In the genomic region with DNA sequence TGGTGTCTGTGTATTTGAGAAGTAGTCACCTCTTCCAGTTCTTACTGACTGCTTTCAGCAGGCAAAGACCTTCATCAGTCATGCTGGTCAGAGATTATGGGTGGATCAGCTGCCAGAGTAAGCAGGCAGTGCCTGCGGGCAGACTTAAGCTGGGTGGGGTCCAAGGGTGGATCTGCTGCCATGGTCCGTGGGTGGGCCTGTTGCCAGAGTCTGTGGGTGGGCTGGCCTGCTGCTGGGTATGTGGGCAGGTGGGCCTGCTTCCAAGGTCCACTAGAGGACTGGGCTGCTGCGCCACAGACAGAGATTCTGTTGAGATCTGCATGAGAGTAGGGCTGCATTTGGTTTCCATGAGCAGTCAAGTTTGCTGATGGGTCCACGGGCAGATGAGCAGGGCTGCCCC, we compare ENCODE assay signal across 29 cellular contexts.
"Had no signal": no experiment of that assay in that cellular context is flagged by ENCODE, and none has a peak within 500 bp of the region (broad histone marks: within the 10 kb centered on the region; RNA-seq: fewer than 3 reads in every experiment).

No MANE protein-coding gene starts in this region.

- ATAC-seq: activated CD4-positive, CD25-positive, alpha-beta regulatory T cell treated with anti-CD3 and anti-CD28 coated beads, Interleukin-2, amount 50 U/mL, for 24 hours; activated naive CD4-positive, alpha-beta T cell treated with anti-CD3 and anti-CD28 coated beads, Interleukin-2, amount 50 U/mL, for 72 hours; T-helper 17 cell had no signal

- H3K4me1 Mint-ChIP-seq: activated B cell treated with CpG ODN at 0.5 μM for 24 hours; activated CD4-positive, alpha-beta memory T cell treated with anti-CD3 and anti-CD28 coated beads, Interleukin-2, amount 10 ng/mL, durations not matched to agents 7 days and 5 days; activated CD4-positive, alpha-beta T cell treated with anti-CD3 and anti-CD28 coated beads, Interleukin-2, amount 10 ng/mL, durations not matched to agents 7 days and 5 days; activated naive CD4-positive, alpha-beta T cell treated with anti-CD3 and anti-CD28 coated beads, Interleukin-2, amount 10 ng/mL, durations not matched to agents 7 days and 5 days; activated naive CD8-positive, alpha-beta T cell treated with anti-CD3 and anti-CD28 coated beads, Interleukin-2, amount 10 ng/mL, durations not matched to agents 7 days and 5 days; central memory CD8-positive, alpha-beta T cell; T-helper 17 cell had no signal

- H3K4me3 Mint-ChIP-seq: activated B cell treated with CpG ODN at 0.5 μM for 24 hours; activated CD4-positive, alpha-beta memory T cell treated with anti-CD3 and anti-CD28 coated beads, Interleukin-2, amount 10 ng/mL, durations not matched to agents 7 days and 5 days; activated CD4-positive, alpha-beta T cell treated with anti-CD3 and anti-CD28 coated beads, Interleukin-2, amount 10 ng/mL, durations not matched to agents 7 days and 5 days; activated naive CD4-positive, alpha-beta T cell treated with anti-CD3 and anti-CD28 coated beads, Interleukin-2, amount 10 ng/mL, durations not matched to agents 7 days and 5 days; activated naive CD8-positive, alpha-beta T cell treated with anti-CD3 and anti-CD28 coated beads, Interleukin-2, amount 10 ng/mL, durations not matched to agents 7 days and 5 days; activated T-cell treated with anti-CD3 and anti-CD28 coated beads, Interleukin-2, amount 50 U/mL, for 24 hours; activated T-helper 1 cell treated with anti-CD3 and anti-CD28 coated beads, Interleukin-12 subunit alpha, Interleukin-12 subunit beta, Interleukin-2, Interleukin-4 antibody, amounts not matched to agents 30 ng/mL and 10 ng/mL and 1 ng/mL, durations not matched to agents 14 hours and 24 hours and 36 hours; central memory CD8-positive, alpha-beta T cell; dendritic cell treated with granulocyte-macrophage colony-stimulating factor and Interleukin-4, amounts not matched to agents 40 ng/mL and 50 ng/mL, for 4 days; T-helper 17 cell; T-helper 2 cell treated with Interferon-gamma antibody and Interleukin-4, amounts not matched to agents 5 μg/mL and 100 μg/mL, for 36 hours had no signal

- H3K9me3 Mint-ChIP-seq: activated CD4-positive, alpha-beta memory T cell treated with anti-CD3 and anti-CD28 coated beads, Interleukin-2, amount 10 ng/mL, durations not matched to agents 7 days and 5 days; activated naive CD8-positive, alpha-beta T cell treated with anti-CD3 and anti-CD28 coated beads, Interleukin-2, amount 10 ng/mL, durations not matched to agents 7 days and 5 days; central memory CD8-positive, alpha-beta T cell; T-helper 2 cell treated with Interferon-gamma antibody and Interleukin-4, amounts not matched to agents 5 μg/mL and 100 μg/mL, for 36 hours had no signal

- DNase-seq: activated B cell treated with CpG ODN at 0.5 μM for 24 hours; activated CD4-positive, alpha-beta memory T cell treated with anti-CD3 and anti-CD28 coated beads, Interleukin-2, amount 10 ng/mL, durations not matched to agents 7 days and 5 days; activated CD4-positive, alpha-beta T cell treated with anti-CD3 and anti-CD28 coated beads, Interleukin-2, amount 10 ng/mL, durations not matched to agents 7 days and 5 days; activated CD4-positive, alpha-beta T cell treated with anti-CD3 and anti-CD28 coated beads, Interleukin-2, amount 50 U/mL, for 4 hours; activated CD8-positive, alpha-beta memory T cell treated with anti-CD3 and anti-CD28 coated beads, Interleukin-2, amount 50 U/mL, for 48 hours; activated effector memory CD4-positive, alpha-beta T cell treated with anti-CD3 and anti-CD28 coated beads, Interleukin-2, amount 50 U/mL, for 16 hours; activated naive CD4-positive, alpha-beta T cell treated with anti-CD3 and anti-CD28 coated beads, Interleukin-2, amount 10 ng/mL, durations not matched to agents 7 days and 5 days; activated naive CD8-positive, alpha-beta T cell treated with anti-CD3 and anti-CD28 coated beads, Interleukin-2, amount 10 ng/mL, durations not matched to agents 7 days and 5 days; activated T-cell treated with anti-CD3 and anti-CD28 coated beads for 4 hours; activated T-cell treated with anti-CD3 and anti-CD28 coated beads, Interleukin-2, amount 50 U/mL, for 24 hours; brain microvascular endothelial cell; dorsolateral prefrontal cortex; effector memory CD4-positive, alpha-beta T cell; erythroblast; esophagus squamous epithelium; head of caudate nucleus; T-helper 1 cell; T-helper 17 cell; T1000; WERI-Rb-1 had no signal

- H3K4me3 ChIP-seq: ascending aorta, coronary artery, dorsolateral prefrontal cortex, esophagus squamous epithelium had no signal

- H3K36me3 Mint-ChIP-seq: activated naive CD4-positive, alpha-beta T cell treated with anti-CD3 and anti-CD28 coated beads, Interleukin-2, amount 10 ng/mL, durations not matched to agents 7 days and 5 days; activated naive CD8-positive, alpha-beta T cell treated with anti-CD3 and anti-CD28 coated beads, Interleukin-2, amount 10 ng/mL, durations not matched to agents 7 days and 5 days had no signal

- H3K27ac ChIP-seq: ascending aorta, brain microvascular endothelial cell, coronary artery, dorsolateral prefrontal cortex, esophagus squamous epithelium, WERI-Rb-1 had no signal

- H3K9me3 ChIP-seq: ascending aorta, esophagus squamous epithelium had no signal

- H3K27ac Mint-ChIP-seq: activated B cell treated with CpG ODN at 0.5 μM for 24 hours; activated CD4-positive, alpha-beta memory T cell treated with anti-CD3 and anti-CD28 coated beads, Interleukin-2, amount 10 ng/mL, durations not matched to agents 7 days and 5 days; activated CD4-positive, alpha-beta T cell treated with anti-CD3 and anti-CD28 coated beads, Interleukin-2, amount 10 ng/mL, durations not matched to agents 7 days and 5 days; activated naive CD4-positive, alpha-beta T cell treated with anti-CD3 and anti-CD28 coated beads, Interleukin-2, amount 10 ng/mL, durations not matched to agents 7 days and 5 days; activated naive CD4-positive, alpha-beta T cell treated with anti-CD3 and anti-CD28 coated beads, Interleukin-2, amount 50 U/mL, for 72 hours; activated naive CD8-positive, alpha-beta T cell treated with anti-CD3 and anti-CD28 coated beads, Interleukin-2, amount 10 ng/mL, durations not matched to agents 7 days and 5 days; activated T-cell treated with anti-CD3 and anti-CD28 coated beads, Interleukin-2, amount 50 U/mL, for 24 hours; activated T-helper 1 cell treated with anti-CD3 and anti-CD28 coated beads, Interleukin-12 subunit alpha, Interleukin-12 subunit beta, Interleukin-2, Interleukin-4 antibody, amounts not matched to agents 30 ng/mL and 10 ng/mL and 1 ng/mL, durations not matched to agents 14 hours and 24 hours and 36 hours; activated T-helper 2 cell treated with anti-CD3 and anti-CD28 coated beads, Interferon-gamma antibody, Interleukin-2, Interleukin-4, amounts not matched to agents 10 μg/mL and 5 μg/mL and 100 μg/mL, durations not matched to agents 14 hours and 24 hours and 36 hours; dendritic cell treated with granulocyte-macrophage colony-stimulating factor and Interleukin-4, amounts not matched to agents 40 ng/mL and 50 ng/mL, for 4 days; T-helper 17 cell; T-helper 2 cell treated with Interferon-gamma antibody and Interleukin-4, amounts not matched to agents 5 μg/mL and 100 μg/mL, for 36 hours had no signal

- H3K27me3 ChIP-seq: ascending aorta, brain microvascular endothelial cell had no signal

- H3K36me3 ChIP-seq: ascending aorta, brain microvascular endothelial cell, esophagus squamous epithelium had no signal

- H3K4me1 ChIP-seq: ascending aorta, esophagus squamous epithelium had no signal
